8 cellular contexts compared by ENCODE assay signal in the genomic region with DNA sequence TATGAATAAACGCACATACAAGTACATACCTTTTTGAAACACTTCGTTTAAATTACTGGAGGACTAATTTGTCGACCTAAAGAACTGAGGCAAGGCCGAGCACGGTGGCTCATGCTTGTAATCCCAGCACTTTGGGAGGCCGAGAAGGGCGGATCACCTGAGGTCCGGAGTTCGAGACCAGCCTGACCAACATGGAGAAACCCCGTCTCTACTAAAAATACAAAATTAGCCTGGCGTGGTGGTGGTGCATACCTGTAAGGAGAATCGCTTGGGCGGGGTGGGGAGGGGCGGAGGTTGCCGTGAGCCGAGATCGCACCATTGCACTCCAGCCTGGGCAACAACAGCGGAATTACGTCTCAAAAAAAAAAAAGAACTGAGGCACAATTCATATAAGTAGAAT. TPM values are rescaled to one million over a fixed set of nuclear protein-coding genes. Genes with fewer than 3 reads are reported as not detected.
DNase-seq lines count a peak whose midpoint lies in the region; ATAC-seq, FAIRE-seq and TF ChIP-seq lines count a peak whose summit lies in the region.
"Not testable (repeated sequence)": the region's sequence is repeated elsewhere in the genome, so short reads cannot be mapped to it uniquely, and the experiment has no call there.

No MANE protein-coding gene starts in this region.

- H3K27me3 ChIP-seq in ascending aorta; neuron (ENCODE audit: insufficient read depth, low read length); subcutaneous abdominal adipose tissue (ENCODE audit: control insufficient read depth in 5 of 5, insufficient read depth in 4 of 5, low read length in 5 of 5): not testable (repeated sequence)

- H3K4me1 Mint-ChIP-seq in IgD-negative memory B cell (peaks cover 39 to 50% (median 44%) of the 10 kb centered on the region in 3 donors), T-helper 17 cell (peaks cover 31% of the 10 kb centered on the region)

- H3K27ac ChIP-seq in C4-2B, result peak overlapping the region; percentile 98
- peak overlapping the region in 1 of 2 donors; percentile 97 for H3K27ac ChIP-seq in ascending aorta
- peak overlapping the region; percentile 96 for H3K27ac ChIP-seq in epithelial cell of prostate
- not testable (repeated sequence) for H3K27ac ChIP-seq in kidney (ENCODE audit: low read depth in 2 of 2, low read length in 2 of 2)
- peak overlapping the region; percentile 97 for H3K27ac ChIP-seq in subcutaneous abdominal adipose tissue (ENCODE audit: low read depth, low read length)

- peaks cover 6 to 28% of the 10 kb centered on the region in 2 donors for H3K4me1 ChIP-seq in ascending aorta
- not testable (repeated sequence) for H3K4me1 ChIP-seq in kidney (ENCODE audit: control insufficient read depth in 1 of 2, insufficient read depth in 1 of 2, low read depth in 1 of 2, low read length in 2 of 2)
- H3K4me1 ChIP-seq in neuron (ENCODE audit: insufficient read depth, low read length), result peaks cover 37% of the 10 kb centered on the region
- H3K4me1 ChIP-seq in subcutaneous abdominal adipose tissue (ENCODE audit: control insufficient read depth in 5 of 5, insufficient read depth in 5 of 5, low read length in 5 of 5), result peaks cover 4 to 44% (median 44%) of the 10 kb centered on the region in 5 donors

- peak overlapping the region; percentile 34 to 98 for H3K9ac ChIP-seq in kidney (ENCODE audit: low read length in 2 of 2)
- peak overlapping the region in 3 of 5 donors; percentile 90 to 97 (median 96) for H3K9ac ChIP-seq in subcutaneous abdominal adipose tissue (ENCODE audit: low read length in 5 of 5)

- H3K9me3 ChIP-seq in T-helper 17 cell (ENCODE audit: control insufficient read depth, low read length, poor library complexity, severe bottlenecking); ascending aorta; kidney (ENCODE audit: control insufficient read depth in 1 of 2, low read length in 2 of 2); neuron (ENCODE audit: low read length); subcutaneous abdominal adipose tissue (ENCODE audit: control insufficient read depth in 5 of 5, low read length in 5 of 5): not testable (repeated sequence)

- H3K27me3 Mint-ChIP-seq in IgD-negative memory B cell, T-helper 17 cell: not testable (repeated sequence)

- H3K9me3 Mint-ChIP-seq in IgD-negative memory B cell, result not testable (repeated sequence)

- not testable (repeated sequence) for DNase-seq in T-helper 17 cell; ascending aorta (ENCODE audit: low spot score in 2 of 2); epithelial cell of prostate (ENCODE audit: low read depth, low spot score); kidney

- TF ChIP-seq CTCF in C4-2B (conservative IDR thresholded peaks at IDR 0.05); ascending aorta (IDR thresholded peaks at IDR 0.05); kidney (IDR thresholded peaks at IDR 0.05; ENCODE audit: borderline replicate concordance, extremely low read depth, insufficient read depth): not testable (repeated sequence)

- not testable (repeated sequence) for H2AFZ ChIP-seq in neuron (ENCODE audit: low read depth, low read length)

- H3K36me3 ChIP-seq in ascending aorta (peaks cover 0 to 23% of the 10 kb centered on the region in 2 donors), neuron (ENCODE audit: insufficient read depth, low read length) (peaks cover 31% of the 10 kb centered on the region), subcutaneous abdominal adipose tissue (ENCODE audit: control insufficient read depth in 5 of 5, insufficient read depth in 5 of 5, low read length in 5 of 5) (peaks cover 5 to 22% (median 12%) of the 10 kb centered on the region in 5 donors)
- H3K36me3 ChIP-seq in kidney (ENCODE audit: control insufficient read depth in 1 of 2, insufficient read depth in 2 of 2, low read length in 2 of 2), result not testable (repeated sequence)

- intact Hi-C loops in ascending aorta (cut with DNase I); kidney (cut with DNase I): not testable (repeated sequence)

- H3K4me3 ChIP-seq in ascending aorta (peak overlapping the region; percentile 63 to 98), kidney (ENCODE audit: low read length in 2 of 2) (peak overlapping the region; percentile 80 to 99), neuron (ENCODE audit: low read length) (peak overlapping the region; percentile 88), subcutaneous abdominal adipose tissue (ENCODE audit: low read depth in 1 of 5, low read length in 5 of 5) (peak overlapping the region; percentile 73 to 99 (median 95))

- FAIRE-seq in kidney (lab: Jason Lieb, UNC), result not testable (repeated sequence)

- peak overlapping the region; percentile 99 to 100 (median 99) for H3K27ac Mint-ChIP-seq in IgD-negative memory B cell
- H3K27ac Mint-ChIP-seq in T-helper 17 cell, result peak overlapping the region; percentile 99

- H3K4me3 Mint-ChIP-seq in IgD-negative memory B cell, result peak overlapping the region; percentile 98 to 100 (median 99)
- peak overlapping the region; percentile 96 for H3K4me3 Mint-ChIP-seq in T-helper 17 cell

- not testable (repeated sequence) for H3K36me3 Mint-ChIP-seq in IgD-negative memory B cell
- H3K36me3 Mint-ChIP-seq in T-helper 17 cell (ENCODE audit: low read depth), result peaks cover 11% of the 10 kb centered on the region

- not testable (repeated sequence) for ATAC-seq in T-helper 17 cell

RNA-seq across cellular contexts. Expression of a gene that starts 1.2 kb away (rescaled TPM):
- polyA plus RNA-seq in IgD-negative memory B cell (504 TPM), kidney (ENCODE audit: insufficient read depth, low read depth, low replicate concordance) (455 TPM)
- total RNA-seq in T-helper 17 cell (100 to 1,000 TPM; 209 to 250 TPM), ascending aorta (21.3 TPM), kidney (157 TPM)

RNA-seq across cellular contexts. Expression of a gene that starts 1.3 kb away (rescaled TPM):
- polyA plus RNA-seq in IgD-negative memory B cell (31.3 TPM), kidney (ENCODE audit: insufficient read depth, low read depth, low replicate concordance) (11.9 TPM)
- total RNA-seq in T-helper 17 cell (10 to 100 TPM; 30.0 to 34.5 TPM), ascending aorta (37.4 TPM), kidney (31.8 TPM)

RNA-seq across cellular contexts. Expression of a gene that starts 15.8 kb away (rescaled TPM):
- polyA plus RNA-seq in IgD-negative memory B cell (33.4 TPM), kidney (ENCODE audit: insufficient read depth, low read depth, low replicate concordance) (6.9 TPM)
- total RNA-seq in T-helper 17 cell (10 to 100 TPM; 25.7 to 34.0 TPM), ascending aorta (14.0 TPM), kidney (7.7 TPM)

RNA-seq across cellular contexts. Expression of a gene that starts 20.5 kb away (rescaled TPM):
- polyA plus RNA-seq in IgD-negative memory B cell (10.1 TPM), kidney (ENCODE audit: insufficient read depth, low read depth, low replicate concordance) (7.7 TPM)
- total RNA-seq in T-helper 17 cell (10 to 100 TPM in 1 of 2 donors, 1 to 10 TPM in 1; 7.4 to 10.3 TPM), ascending aorta (not detected), kidney (6.6 TPM)

RNA-seq across cellular contexts. Expression of a gene that starts 33.1 kb away (rescaled TPM):
- polyA plus RNA-seq in IgD-negative memory B cell (10,099 TPM), kidney (ENCODE audit: insufficient read depth, low read depth, low replicate concordance) (2,862 TPM)
- total RNA-seq in T-helper 17 cell (1,000 to 10,000 TPM; 3,969 to 4,133 TPM), ascending aorta (2,262 TPM), kidney (1,054 TPM)
